31 cellular contexts compared by ENCODE assay signal in the genomic region with DNA sequence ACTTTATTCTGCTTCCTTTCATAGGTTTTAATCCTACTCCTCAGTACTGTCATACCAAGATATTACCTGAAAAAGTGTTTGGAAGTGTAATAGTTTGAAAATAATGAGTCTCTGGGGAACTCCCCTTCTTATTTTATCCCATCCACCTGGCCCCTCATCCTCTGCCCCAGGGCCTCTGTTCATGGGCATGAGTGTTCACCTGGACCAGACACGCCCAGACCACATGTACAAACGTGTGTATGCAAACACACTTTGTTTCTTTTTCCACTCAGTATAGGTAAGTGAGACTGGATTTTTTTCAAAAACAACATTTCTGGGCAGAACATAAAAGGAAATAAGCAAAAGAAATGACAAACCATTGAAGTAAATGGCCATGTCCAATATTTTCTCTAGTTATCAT.
"Had no signal": no experiment of that assay in that cellular context is flagged by ENCODE, and none has a peak within 500 bp of the region (broad histone marks: within the 10 kb centered on the region; RNA-seq: fewer than 3 reads in every experiment).

No MANE protein-coding gene starts in this region.

- H3K27ac ChIP-seq: brain microvascular endothelial cell, cardiac muscle cell, colonic mucosa, esophagus squamous epithelium had no signal

- ATAC-seq: activated T-cell treated with anti-CD3 and anti-CD28 coated beads, Interleukin-2, amount 50 U/mL, for 4 hours; activated T-helper 17 cell treated with anti-CD3 and anti-CD28 coated beads, Interleukin-2, amount 50 U/mL, for 72 hours had no signal

- H3K4me3 ChIP-seq: cardiac muscle cell, colonic mucosa, esophagus squamous epithelium had no signal

- H3K27ac Mint-ChIP-seq: activated CD4-positive, alpha-beta memory T cell treated with anti-CD3 and anti-CD28 coated beads, Interleukin-2, amount 10 ng/mL, durations not matched to agents 7 days and 5 days; activated CD4-positive, alpha-beta T cell treated with anti-CD3 and anti-CD28 coated beads, Interleukin-2, amount 10 ng/mL, durations not matched to agents 7 days and 5 days; activated naive CD8-positive, alpha-beta T cell; activated T-helper 17 cell treated with anti-CD3 and anti-CD28 coated beads, Interleukin-2, amount 50 U/mL, for 72 hours had no signal

- H3K9me3 Mint-ChIP-seq: activated CD4-positive, alpha-beta memory T cell treated with anti-CD3 and anti-CD28 coated beads, Interleukin-2, amount 10 ng/mL, durations not matched to agents 7 days and 5 days; activated T-cell treated with anti-CD3 and anti-CD28 coated beads, Interleukin-2, amount 50 U/mL, for 4 hours had no signal

- H3K4me3 Mint-ChIP-seq: activated CD4-positive, alpha-beta memory T cell treated with anti-CD3 and anti-CD28 coated beads, Interleukin-2, amount 10 ng/mL, durations not matched to agents 7 days and 5 days; activated CD4-positive, alpha-beta T cell treated with anti-CD3 and anti-CD28 coated beads, Interleukin-2, amount 10 ng/mL, durations not matched to agents 7 days and 5 days; activated naive CD8-positive, alpha-beta T cell; activated T-cell treated with anti-CD3 and anti-CD28 coated beads, Interleukin-2, amount 50 U/mL, for 4 hours; activated T-helper 17 cell treated with anti-CD3 and anti-CD28 coated beads, Interleukin-2, amount 50 U/mL, for 72 hours had no signal

- H3K36me3 Mint-ChIP-seq: activated naive CD8-positive, alpha-beta T cell had no signal

- H3K27me3 Mint-ChIP-seq: activated CD4-positive, alpha-beta memory T cell treated with anti-CD3 and anti-CD28 coated beads, Interleukin-2, amount 10 ng/mL, durations not matched to agents 7 days and 5 days; activated CD4-positive, alpha-beta T cell treated with anti-CD3 and anti-CD28 coated beads, Interleukin-2, amount 10 ng/mL, durations not matched to agents 7 days and 5 days had no signal

- H3K36me3 ChIP-seq: brain microvascular endothelial cell, cardiac muscle cell, colonic mucosa, esophagus squamous epithelium had no signal

- DNase-seq: activated CD4-positive, alpha-beta memory T cell treated with anti-CD3 and anti-CD28 coated beads, Interleukin-2, amount 10 ng/mL, durations not matched to agents 7 days and 5 days; activated CD4-positive, alpha-beta T cell treated with anti-CD3 and anti-CD28 coated beads for 4 hours; activated CD4-positive, alpha-beta T cell treated with anti-CD3 and anti-CD28 coated beads, Interleukin-2, amount 10 ng/mL, durations not matched to agents 7 days and 5 days; activated CD4-positive, alpha-beta T cell treated with anti-CD3 and anti-CD28 coated beads, Interleukin-2, amount 50 U/mL, for 4 hours; activated CD4-positive, CD25-positive, alpha-beta regulatory T cell; activated CD4-positive, CD25-positive, alpha-beta regulatory T cell treated with anti-CD3 and anti-CD28 coated beads, Interleukin-2, amount 50 U/mL, for 72 hours; activated CD8-positive, alpha-beta memory T cell treated with anti-CD3 and anti-CD28 coated beads for 24 hours; activated effector memory CD4-positive, alpha-beta T cell treated with Interleukin-2 at 50 U/mL for 16 hours; activated gamma-delta T cell treated with Interleukin-2 at 50 U/mL for 16 hours; activated naive CD4-positive, alpha-beta T cell treated with anti-CD3 and anti-CD28 coated beads, Interleukin-2, amount 50 U/mL, for 16 hours; activated naive CD4-positive, alpha-beta T cell treated with Interleukin-2 at 50 U/mL for 16 hours; activated T-cell treated with anti-CD3 and anti-CD28 coated beads, Interleukin-2, amount 50 U/mL, for 4 hours; amniotic stem cell; anterior cingulate cortex; brain microvascular endothelial cell; central memory CD4-positive, alpha-beta T cell; cerebellar nuclear complex; colonic mucosa; effector CD8-positive, alpha-beta T cell; erythroblast; esophagus squamous epithelium; head of caudate nucleus; hippocampal formation; T-helper 2 cell had no signal

- H3K4me1 Mint-ChIP-seq: activated CD4-positive, alpha-beta memory T cell treated with anti-CD3 and anti-CD28 coated beads, Interleukin-2, amount 10 ng/mL, durations not matched to agents 7 days and 5 days; activated CD4-positive, alpha-beta T cell treated with anti-CD3 and anti-CD28 coated beads, Interleukin-2, amount 10 ng/mL, durations not matched to agents 7 days and 5 days; activated T-helper 17 cell treated with anti-CD3 and anti-CD28 coated beads, Interleukin-2, amount 50 U/mL, for 72 hours had no signal

- FAIRE-seq: astrocyte, endometrium, endothelial cell of umbilical vein, frontal cortex had no signal

- H3K27me3 ChIP-seq: brain microvascular endothelial cell, cardiac muscle cell, colonic mucosa, esophagus squamous epithelium had no signal
